In genomic region chr3:12954891-12955650, GRCh38 we compare ENCODE assay signal across 8 cellular contexts.
A peak's percentile ranks its signal among the peaks of the same experiment; 100 is the strongest.
DNase-seq lines count a peak whose midpoint lies in the region; ATAC-seq and TF ChIP-seq lines count a peak whose summit lies in the region.

No MANE protein-coding gene starts in this region.

- DNase-seq in Daoy (ENCODE audit: low read depth), result peak; percentile 35
- no peak for DNase-seq in HCT116 (ENCODE audit: low read depth, low spot score)
- peak; percentile 26 for DNase-seq in RWPE1 (ENCODE audit: low spot score)
- no peak for DNase-seq in natural killer cell treated with Interleukin-12 subunit alpha and Interleukin-12 subunit beta and Interleukin-15 and Interleukin-18, amount 100 ng/mL, for 72 hours (ENCODE audit: low spot score)
- DNase-seq in NCI-H128 (lab: John Stamatoyannopoulos, UW; ENCODE audit: unreplicated experiment), result no peak
- no peak for DNase-seq in endodermal cell
- no peak for DNase-seq in mesenteric fat pad (ENCODE audit: low spot score)

- H3K4me1 ChIP-seq in HCT116 (ENCODE audit: control insufficient read depth in 1 of 2, insufficient read depth in 2 of 2, low read length in 2 of 2) (peaks cover 0 to 2% of the 10 kb centered on the region in 2 experiments; a peak in 1 of 4 replicates), endocrine pancreas (ENCODE audit: control insufficient read depth, insufficient read depth, low read length) (no peaks in the 10 kb centered on the region), endodermal cell (ENCODE audit: control insufficient read depth, insufficient read depth, low read length) (no peaks in the 10 kb centered on the region)

- RAD21 ChIA-PET in HCT116 (lab: Charles Lee; ENCODE audit: low non-redundant PET in 1 of 2, low total read pairs in 2 of 2, uncharacterized antibody in 2 of 2, unreplicated experiment in 2 of 2), result no interaction called here

- POLR2A ChIA-PET in HCT116 (lab: Charles Lee) (no interaction called here), RWPE1 (lab: Yijun Ruan, JAX; ENCODE audit: low non-redundant PET) (no interaction called here)

- TF ChIP-seq POLR2A in HCT116 (IDR thresholded peaks at IDR 0.05; ENCODE audit: borderline replicate concordance, extremely low read depth, insufficient read depth, insufficient read length), result no peak

- H4K20me1 ChIP-seq in HCT116 (ENCODE audit: insufficient read depth), result no peaks in the 10 kb centered on the region

- H3K4me3 ChIP-seq in HCT116 (replicated peaks in 1 of 2; ENCODE audit: low read depth in 1 of 2, low read length in 2 of 2) (no peak overlapping the region), endocrine pancreas (ENCODE audit: control insufficient read depth, insufficient read depth, low read length) (no peak overlapping the region), endodermal cell (ENCODE audit: low read length) (no peak overlapping the region)

- intact Hi-C loops in HCT116 (cut with micrococcal nuclease), result no loop called here

- CTCF ChIA-PET in HCT116 (lab: Charles Lee) (no interaction called here), RWPE1 (lab: Yijun Ruan, JAX) (interaction anchor here (0.5 kb wide), 1 partner anchor 35 kb away, joined by 4 read pairs; no protein-coding TSS in a partner anchor)

- peak overlapping the region in 1 of 2 donors; percentile 77 for H3K27ac Mint-ChIP-seq in natural killer cell treated with Interleukin-12 subunit alpha and Interleukin-12 subunit beta and Interleukin-15 and Interleukin-18, amount 100 ng/mL, for 72 hours
- H3K27ac Mint-ChIP-seq in endodermal cell, result no peak overlapping the region

- peaks cover 56 to 60% of the 10 kb centered on the region in 2 donors for H3K4me1 Mint-ChIP-seq in natural killer cell treated with Interleukin-12 subunit alpha and Interleukin-12 subunit beta and Interleukin-15 and Interleukin-18, amount 100 ng/mL, for 72 hours (ENCODE audit: low read depth in 2 of 2)
- peaks cover 7% of the 10 kb centered on the region for H3K4me1 Mint-ChIP-seq in endodermal cell

- H3K27me3 ChIP-seq in HCT116 (ENCODE audit: insufficient read depth, low read length) (no peaks in the 10 kb centered on the region), endocrine pancreas (ENCODE audit: control insufficient read depth, insufficient read depth, low read length) (no peaks in the 10 kb centered on the region), endodermal cell (ENCODE audit: control insufficient read depth, insufficient read depth, low read length, poor library complexity, severe bottlenecking) (no peaks in the 10 kb centered on the region)

- no TSS peak for BruUV-seq in HCT116 (replicated peaks; lab: Mats Ljungman, UMichigan)

- H3K4me2 ChIP-seq in HCT116 (ENCODE audit: low read length), result no peak overlapping the region

- no peaks in the 10 kb centered on the region for H3K9me3 Mint-ChIP-seq in natural killer cell treated with Interleukin-12 subunit alpha and Interleukin-12 subunit beta and Interleukin-15 and Interleukin-18, amount 100 ng/mL, for 72 hours
- no peaks in the 10 kb centered on the region for H3K9me3 Mint-ChIP-seq in endodermal cell

- H3K9ac ChIP-seq in HCT116 (ENCODE audit: low read length) (no peak overlapping the region), endocrine pancreas (ENCODE audit: control insufficient read depth, insufficient read depth, low read length) (peak overlapping the region; percentile 30), endodermal cell (ENCODE audit: extremely low read depth, low read length, poor library complexity, severe bottlenecking) (no peak overlapping the region)

- H3K36me3 ChIP-seq in HCT116 (ENCODE audit: control insufficient read depth in 1 of 2, insufficient read depth in 2 of 2, low read length in 2 of 2), result no peaks in the 10 kb centered on the region
- no peaks in the 10 kb centered on the region for H3K36me3 ChIP-seq in endocrine pancreas (ENCODE audit: control insufficient read depth, insufficient read depth, low read length)
- no peaks in the 10 kb centered on the region for H3K36me3 ChIP-seq in endodermal cell (ENCODE audit: control insufficient read depth, insufficient read depth, low read length)

- H3K4me3 Mint-ChIP-seq in natural killer cell treated with Interleukin-12 subunit alpha and Interleukin-12 subunit beta and Interleukin-15 and Interleukin-18, amount 100 ng/mL, for 72 hours, result no peak overlapping the region
- H3K4me3 Mint-ChIP-seq in endodermal cell, result no peak overlapping the region

- no peaks in the 10 kb centered on the region for H3K9me3 ChIP-seq in HCT116 (ENCODE audit: control insufficient read depth in 1 of 2, insufficient read depth in 1 of 2, low read depth in 1 of 2, low read length in 2 of 2)
- H3K9me3 ChIP-seq in endocrine pancreas (ENCODE audit: control insufficient read depth, low read length), result no peaks in the 10 kb centered on the region
- H3K9me3 ChIP-seq in endodermal cell (ENCODE audit: control insufficient read depth, low read length), result no peaks in the 10 kb centered on the region

- H3K27ac ChIP-seq in HCT116 (ENCODE audit: low read depth, low read length) (no peak overlapping the region), RWPE1 (peak overlapping the region; percentile 61), endodermal cell (ENCODE audit: low read depth, low read length) (no peak overlapping the region)

- H3K9me2 ChIP-seq in HCT116 (ENCODE audit: insufficient read depth), result no peaks in the 10 kb centered on the region

- H3K36me3 Mint-ChIP-seq in natural killer cell treated with Interleukin-12 subunit alpha and Interleukin-12 subunit beta and Interleukin-15 and Interleukin-18, amount 100 ng/mL, for 72 hours, result no peaks in the 10 kb centered on the region
- no peaks in the 10 kb centered on the region for H3K36me3 Mint-ChIP-seq in endodermal cell (ENCODE audit: low read depth)

- TF ChIP-seq CTCF in HCT116 (IDR thresholded peaks at IDR 0.05 in 2 of 3, conservative IDR thresholded peaks at IDR 0.05 in 1 of 3; ENCODE audit: borderline replicate concordance in 1 of 3, insufficient read depth in 1 of 3, low read depth in 2 of 3, low read length in 2 of 3) (no peak), RWPE1 (conservative IDR thresholded peaks at IDR 0.05; ENCODE audit: low read depth) (no peak), endodermal cell (conservative IDR thresholded peaks at IDR 0.05) (no peak)

- peak; percentile 31; the same call in 1 of the 2 replicates for ATAC-seq in HCT116
- peak; percentile 28 to 56 for ATAC-seq in natural killer cell treated with Interleukin-12 subunit alpha and Interleukin-12 subunit beta and Interleukin-15 and Interleukin-18, amount 100 ng/mL, for 72 hours

- TF ChIP-seq RAD21 in HCT116 (IDR thresholded peaks at IDR 0.05; ENCODE audit: low read depth), result no peak

- H3K79me2 ChIP-seq in HCT116 (ENCODE audit: insufficient read depth, low read length), result peaks cover 25% of the 10 kb centered on the region; the same call in 1 of the 2 replicates

- H3K27me3 Mint-ChIP-seq in natural killer cell treated with Interleukin-12 subunit alpha and Interleukin-12 subunit beta and Interleukin-15 and Interleukin-18, amount 100 ng/mL, for 72 hours, result no peaks in the 10 kb centered on the region
- no peaks in the 10 kb centered on the region for H3K27me3 Mint-ChIP-seq in endodermal cell (ENCODE audit: insufficient read depth)

- no peak overlapping the region for H2AFZ ChIP-seq in HCT116 (ENCODE audit: low read depth, low read length, poor library complexity, severe bottlenecking)

- WGBS in endodermal cell (ENCODE audit: insufficient coverage in 1 of 2, insufficient read length in 1 of 2), 2 experiments, result 92% methylated on average over 8 to 14 of the region's 14 CpGs

TF ChIP-seq in HCT116, 20 proteins besides CTCF, POLR2A, EP300 and RAD21 (continues in another document):
- no peak for TF ChIP-seq ELF1 (IDR thresholded peaks at IDR 0.05; ENCODE audit: borderline replicate concordance, low read depth)
- no peak for TF ChIP-seq REST (IDR thresholded peaks at IDR 0.05; ENCODE audit: low read depth)
- TF ChIP-seq JUND (IDR thresholded peaks at IDR 0.05), result no peak
- TF ChIP-seq SP1 (IDR thresholded peaks at IDR 0.05; ENCODE audit: low read depth), result no peak
- TF ChIP-seq TCF7L2 (IDR thresholded peaks at IDR 0.05; ENCODE audit: borderline replicate concordance, extremely low read depth, insufficient read depth, insufficient read length), result no peak
- TF ChIP-seq EZH2 (IDR thresholded peaks at IDR 0.05), result no peak

Comparison
In these comparisons a context has a peak if more than half of its experiments do, and no peak if none do; other contexts are left out.
1. DNase-seq: peak in Daoy (single experiment) and RWPE1 (single experiment); none in HCT116 (single experiment), natural killer cell treated with Interleukin-12 subunit alpha and Interleukin-12 subunit beta and Interleukin-15 and Interleukin-18, amount 100 ng/mL, for 72 hours (single experiment), NCI-H128 (single experiment), endodermal cell (single experiment) and mesenteric fat pad (single experiment).